In genomic region chrX:130166503-130166777, GRCh38 we compare ENCODE assay signal across 7 cellular contexts. TPM values are rescaled to one million over a fixed set of nuclear protein-coding genes. Genes with fewer than 3 reads are reported as not detected.
A peak's percentile ranks its signal among the peaks of the same experiment; 100 is the strongest.
DNase-seq lines count a peak whose midpoint lies in the region; ATAC-seq and TF ChIP-seq lines count a peak whose summit lies in the region.

No MANE protein-coding gene starts in this region.

- H3K9me3 ChIP-seq in IMR-90 (ENCODE audit: control insufficient read depth, insufficient read depth, low read length), result no peaks in the 10 kb centered on the region
- H3K9me3 ChIP-seq in stomach smooth muscle (ENCODE audit: control insufficient read depth in 2 of 2, low read length in 2 of 2), result no peaks in the 10 kb centered on the region

- no peak overlapping the region; the same call in 1 of the 2 replicates for H4K5ac ChIP-seq in IMR-90 (ENCODE audit: low read depth, low read length)

- dilution Hi-C loops in IMR-90 (cut with HindIII; ENCODE audit: low sequenced_read_pairs, unreplicated experiment), result no loop called here

- H3K9me1 ChIP-seq in IMR-90 (ENCODE audit: insufficient read depth, low read length), result no peaks in the 10 kb centered on the region

- peak overlapping the region; percentile 75 for H2BK5ac ChIP-seq in IMR-90 (ENCODE audit: low read depth, low read length, poor library complexity, severe bottlenecking)

- H4K8ac ChIP-seq in IMR-90 (ENCODE audit: low read depth in 2 of 2, low read length in 2 of 2), result peak overlapping the region; percentile 63 to 64

- H3K36me3 ChIP-seq in IMR-90 (ENCODE audit: control insufficient read depth, insufficient read depth, low read length) (no peaks in the 10 kb centered on the region), stomach smooth muscle (ENCODE audit: control insufficient read depth in 2 of 2, insufficient read depth in 2 of 2, low read length in 2 of 2) (no peaks in the 10 kb centered on the region)

- H3K14ac ChIP-seq in IMR-90 (replicated peaks; ENCODE audit: low read depth, low read length), result peak overlapping the region; percentile 43

- WGBS in IMR-90 (ENCODE audit: extremely low coverage in 2 of 2, insufficient read length in 1 of 2), 2 experiments, result no CpG with 5 or more reads among the region's 4 CpGs

- in situ Hi-C loops in IMR-90 (cut with MboI; ENCODE audit: low sequenced_read_pairs), result no loop called here

- no peak for TF ChIP-seq POLR2A in IMR-90 (IDR thresholded peaks at IDR 0.05; ENCODE audit: low read depth, low read length)

- ATAC-seq in IMR-90 (ENCODE audit: low read depth) (no peak), GM21737 (IDR thresholded peaks at IDR 0.05; ENCODE audit: unreplicated experiment) (no peak)
- no peak for ATAC-seq in activated naive CD8-positive, alpha-beta T cell treated with anti-CD3 and anti-CD28 coated beads, Interleukin-2, amount 10 ng/mL, durations not matched to agents 7 days and 5 days (ENCODE audit: low read depth)

- DNase-seq in IMR-90 (no peak), iris pigment epithelial cell (ENCODE audit: low read depth) (peak; percentile 9), HuH-7.5 (ENCODE audit: low spot score) (no peak), UCSD-AML1 (lab: John Stamatoyannopoulos, UW; ENCODE audit: unreplicated experiment) (no peak)
- DNase-seq in activated naive CD8-positive, alpha-beta T cell treated with anti-CD3 and anti-CD28 coated beads, Interleukin-2, amount 10 ng/mL, durations not matched to agents 7 days and 5 days, result no peak

- H3K4me3 Mint-ChIP-seq in activated naive CD8-positive, alpha-beta T cell treated with anti-CD3 and anti-CD28 coated beads, Interleukin-2, amount 10 ng/mL, durations not matched to agents 7 days and 5 days, result peak overlapping the region; percentile 92

- POLR2A ChIA-PET in IMR-90 (lab: Charles Lee; ENCODE audit: unreplicated experiment), result no interaction called here
- POLR2A ChIA-PET in activated naive CD8-positive, alpha-beta T cell treated with anti-CD3 and anti-CD28 coated beads, Interleukin-2, amount 10 ng/mL, durations not matched to agents 7 days and 5 days (lab: Charles Lee), result interaction anchor here (1.5 to 1.6 kb wide), 2 partner anchors 10 to 11 kb away, joined by 5 read pairs; no protein-coding TSS in a partner anchor

- H3K4me3 ChIP-seq in IMR-90 (ENCODE audit: insufficient read depth, low read depth, low read length) (peak overlapping the region; percentile 67), stomach smooth muscle (ENCODE audit: low read length in 2 of 2) (peak overlapping the region; percentile 71 to 80)

- peak overlapping the region; percentile 29; the same call in 1 of the 2 replicates for H3K56ac ChIP-seq in IMR-90 (ENCODE audit: extremely low read depth, insufficient read depth, low read length)

- peak overlapping the region; percentile 1; the same call in 1 of the 2 replicates for H2BK120ac ChIP-seq in IMR-90 (ENCODE audit: low read depth, low read length)

- no peak for TF ChIP-seq RAD21 in IMR-90 (IDR thresholded peaks at IDR 0.05; ENCODE audit: low read length)

- H3K79me1 ChIP-seq in IMR-90 (ENCODE audit: low read depth in 1 of 2, low read length in 2 of 2), result peaks cover 7 to 8% of the 10 kb centered on the region in 2 experiments; a peak in 2 of 4 replicates

- 0 out of 3 replicates have a peak overlapping the region, but pooled peaks have one; percentile 46 for H2BK15ac ChIP-seq in IMR-90 (ENCODE audit: low read depth, low read length)

- H3K27ac ChIP-seq in IMR-90 (ENCODE audit: insufficient read depth, low read length) (peak overlapping the region; percentile 73), stomach smooth muscle (ENCODE audit: low read length) (peak overlapping the region; percentile 80)

- H3K27ac Mint-ChIP-seq in activated naive CD8-positive, alpha-beta T cell treated with anti-CD3 and anti-CD28 coated beads, Interleukin-2, amount 10 ng/mL, durations not matched to agents 7 days and 5 days, result peak overlapping the region; percentile 87

- H3K23ac ChIP-seq in IMR-90 (ENCODE audit: low read depth, low read length), result peak overlapping the region; percentile 57; the same call in 1 of the 2 replicates

- H3K9me3 Mint-ChIP-seq in activated naive CD8-positive, alpha-beta T cell treated with anti-CD3 and anti-CD28 coated beads, Interleukin-2, amount 10 ng/mL, durations not matched to agents 7 days and 5 days, result no peaks in the 10 kb centered on the region

- H2BK20ac ChIP-seq in IMR-90 (ENCODE audit: low read depth, low read length), result no peak overlapping the region

- peak overlapping the region; percentile 93 for H2AFZ ChIP-seq in IMR-90 (replicated peaks; ENCODE audit: low read length, poor library complexity)

- peak overlapping the region; percentile 26; the same call in 1 of the 2 replicates for H3K4ac ChIP-seq in IMR-90 (ENCODE audit: low read depth, low read length)

- no peak overlapping the region for H2AK5ac ChIP-seq in IMR-90 (ENCODE audit: low read depth, low read length)

- H2AK9ac ChIP-seq in IMR-90 (replicated peaks; ENCODE audit: low read depth, low read length, poor library complexity), result no peak overlapping the region

- CTCF ChIA-PET in IMR-90 (lab: Yijun Ruan, JAX), result no interaction called here

- H3K4me2 ChIP-seq in IMR-90 (ENCODE audit: low read depth, low read length), result peak overlapping the region; percentile 71

- H3K36me3 Mint-ChIP-seq in activated naive CD8-positive, alpha-beta T cell treated with anti-CD3 and anti-CD28 coated beads, Interleukin-2, amount 10 ng/mL, durations not matched to agents 7 days and 5 days, result no peaks in the 10 kb centered on the region

- H3K4me1 Mint-ChIP-seq in activated naive CD8-positive, alpha-beta T cell treated with anti-CD3 and anti-CD28 coated beads, Interleukin-2, amount 10 ng/mL, durations not matched to agents 7 days and 5 days, result peaks cover 19% of the 10 kb centered on the region

- H3K27me3 ChIP-seq in IMR-90 (ENCODE audit: control insufficient read depth, insufficient read depth, low read length) (no peaks in the 10 kb centered on the region), stomach smooth muscle (ENCODE audit: control insufficient read depth in 1 of 2, insufficient read depth in 2 of 2, low read length in 2 of 2) (peaks cover 0 to 2% of the 10 kb centered on the region in 2 donors)

- no peaks in the 10 kb centered on the region for H3K27me3 Mint-ChIP-seq in activated naive CD8-positive, alpha-beta T cell treated with anti-CD3 and anti-CD28 coated beads, Interleukin-2, amount 10 ng/mL, durations not matched to agents 7 days and 5 days

- H3K9ac ChIP-seq in IMR-90 (ENCODE audit: low read depth, low read length) (peak overlapping the region; percentile 78), stomach smooth muscle (ENCODE audit: low read length in 2 of 2) (peak overlapping the region; percentile 73 to 74)

- no peak overlapping the region for H4K91ac ChIP-seq in IMR-90 (ENCODE audit: insufficient read depth, low read depth, low read length)

- intact Hi-C loops in IMR-90 (cut with micrococcal nuclease), result no loop called here

- H3K4me1 ChIP-seq in IMR-90 (ENCODE audit: control insufficient read depth, insufficient read depth, low read length) (no peaks in the 10 kb centered on the region), stomach smooth muscle (ENCODE audit: control insufficient read depth, insufficient read depth, low read length) (peaks cover 4% of the 10 kb centered on the region)

- H3K18ac ChIP-seq in IMR-90 (ENCODE audit: low read depth, low read length), result no peak overlapping the region

- no peak for TF ChIP-seq CTCF in IMR-90 (conservative IDR thresholded peaks at IDR 0.05; ENCODE audit: low read depth, low read length)

- no peaks in the 10 kb centered on the region for H4K20me1 ChIP-seq in IMR-90 (ENCODE audit: insufficient read depth, low read length)

- no TSS peak for BruUV-seq in IMR-90 (replicated peaks; lab: Mats Ljungman, UMichigan)

TF ChIP-seq in IMR-90, 13 proteins besides CTCF, POLR2A, EP300 and RAD21 (continues in another document):
- no peak for TF ChIP-seq MXI1 (IDR thresholded peaks at IDR 0.05; ENCODE audit: borderline replicate concordance, low read depth, low read length)
- TF ChIP-seq RCOR1 (IDR thresholded peaks at IDR 0.05; ENCODE audit: insufficient replicate concordance, low read length), result no peak
- TF ChIP-seq RFX5 (IDR thresholded peaks at IDR 0.05; ENCODE audit: low read depth, low read length), result no peak
- no peak for TF ChIP-seq CHD1 (IDR thresholded peaks at IDR 0.05; ENCODE audit: low read depth, low read length)
- TF ChIP-seq NFE2L2 (IDR thresholded peaks at IDR 0.05; ENCODE audit: low read depth, low read length), result no peak
- no peak for TF ChIP-seq SMC3 (IDR thresholded peaks at IDR 0.05; ENCODE audit: low read depth, low read length)
- TF ChIP-seq FOS (IDR thresholded peaks at IDR 0.05; ENCODE audit: low read depth, low read length), result no peak
- TF ChIP-seq, protein P1, sequence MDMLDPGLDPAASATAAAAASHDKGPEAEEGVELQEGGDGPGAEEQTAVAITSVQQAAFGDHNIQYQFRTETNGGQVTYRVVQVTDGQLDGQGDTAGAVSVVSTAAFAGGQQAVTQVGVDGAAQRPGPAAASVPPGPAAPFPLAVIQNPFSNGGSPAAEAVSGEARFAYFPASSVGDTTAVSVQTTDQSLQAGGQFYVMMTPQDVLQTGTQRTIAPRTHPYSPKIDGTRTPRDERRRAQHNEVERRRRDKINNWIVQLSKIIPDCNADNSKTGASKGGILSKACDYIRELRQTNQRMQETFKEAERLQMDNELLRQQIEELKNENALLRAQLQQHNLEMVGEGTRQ (IDR thresholded peaks at IDR 0.05; ENCODE audit: low read depth, low read length), result no peak
- no peak for TF ChIP-seq CEBPB (IDR thresholded peaks at IDR 0.05; ENCODE audit: low read depth, low read length)
- no peak for TF ChIP-seq MAFK (IDR thresholded peaks at IDR 0.05; ENCODE audit: low read depth, low read length)

RNA-seq across cellular contexts. Expression of gene AIFM1, which starts 0.8 kb away (rescaled TPM):
- total RNA-seq in IMR-90 (2012; rRNA removed), result 22.0 and 31.1 TPM in 2 replicates
- polyA plus RNA-seq in IMR-90 (2012; rRNA removed), result 25.0 and 27.4 TPM in 2 replicates
- polyA plus RNA-seq in IMR-90 (2012; cell fraction: cytosol; rRNA removed), result 10.9 and 19.3 TPM in 2 replicates
- polyA plus RNA-seq in IMR-90 (2012; cell fraction: nucleus; rRNA removed; ENCODE audit: low replicate concordance), result 3.6 and 15.7 TPM in 2 replicates
- 10 to 100 TPM; 35.9 to 37.4 TPM for total RNA-seq in activated naive CD8-positive, alpha-beta T cell treated with anti-CD3 and anti-CD28 coated beads, Interleukin-2, amount 10 ng/mL, durations not matched to agents 7 days and 5 days

RNA-seq across cellular contexts. Expression of gene RAB33A, which starts 5.3 kb away (rescaled TPM):
- total RNA-seq in IMR-90 (2012; rRNA removed), result 0.83 and 1.6 TPM in 2 replicates
- 1.4 and 1.8 TPM in 2 replicates for polyA plus RNA-seq in IMR-90 (2012; rRNA removed)
- 0.80 and 1.6 TPM in 2 replicates for polyA plus RNA-seq in IMR-90 (2012; cell fraction: cytosol; rRNA removed)
- polyA plus RNA-seq in IMR-90 (2012; cell fraction: nucleus; rRNA removed; ENCODE audit: low replicate concordance), result 0.38 and 1.1 TPM in 2 replicates
- 10 to 100 TPM; 30.7 to 33.1 TPM for total RNA-seq in activated naive CD8-positive, alpha-beta T cell treated with anti-CD3 and anti-CD28 coated beads, Interleukin-2, amount 10 ng/mL, durations not matched to agents 7 days and 5 days

RNA-seq across cellular contexts. Expression of gene ELF4, which starts 56.1 kb away (rescaled TPM):
- total RNA-seq in IMR-90 (2012; rRNA removed), result 10.8 and 10.9 TPM in 2 replicates
- polyA plus RNA-seq in IMR-90 (2012; rRNA removed), result 18.4 and 19.0 TPM in 2 replicates
- 12.6 and 15.1 TPM in 2 replicates for polyA plus RNA-seq in IMR-90 (2012; cell fraction: cytosol; rRNA removed)
- 17.4 and 18.6 TPM in 2 replicates for polyA plus RNA-seq in IMR-90 (2012; cell fraction: nucleus; rRNA removed; ENCODE audit: low replicate concordance)
- 10 to 100 TPM; 38.4 to 41.0 TPM for total RNA-seq in activated naive CD8-positive, alpha-beta T cell treated with anti-CD3 and anti-CD28 coated beads, Interleukin-2, amount 10 ng/mL, durations not matched to agents 7 days and 5 days

Comparison
In these comparisons a context has a peak if more than half of its experiments do, and no peak if none do; other contexts are left out.
1. RNA of gene RAB33A, which starts 5.3 kb away (total RNA-seq): 30.7 to 33.1 TPM in activated naive CD8-positive, alpha-beta T cell treated with anti-CD3 and anti-CD28 coated beads, Interleukin-2, amount 10 ng/mL, durations not matched to agents 7 days and 5 days; 0.83 to 1.6 TPM in IMR-90; every median in the first group is over 10 times any median in the second.